In the genomic region with DNA sequence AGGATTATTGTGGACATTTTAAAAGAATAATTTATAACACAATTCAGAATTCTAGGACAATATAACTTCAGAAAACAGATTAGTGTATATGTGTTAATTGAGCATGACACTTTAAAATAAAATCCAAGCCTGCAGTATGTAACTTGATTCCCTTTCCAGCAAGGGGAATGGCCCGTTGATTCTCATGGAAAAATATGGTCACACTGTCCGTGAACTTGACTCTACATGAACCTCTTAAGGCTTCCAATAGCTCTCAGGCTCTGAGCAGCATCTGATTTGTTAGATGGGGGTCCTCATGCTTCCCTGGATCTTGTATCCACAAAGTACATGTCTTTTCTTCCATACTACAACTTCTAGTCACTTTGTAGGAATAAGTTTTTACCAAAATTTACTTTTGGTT, we compare ENCODE assay signal across 19 cellular contexts.
"Had no signal": no experiment of that assay in that cellular context is flagged by ENCODE, and none has a peak within 500 bp of the region (broad histone marks: within the 10 kb centered on the region; RNA-seq: fewer than 3 reads in every experiment).

No MANE protein-coding gene starts in this region.

- H3K27me3 ChIP-seq: breast epithelium had no signal

- H3K27ac ChIP-seq: breast epithelium, lower lobe of right lung, parathyroid adenoma, skin epidermis had no signal

- H2AFZ ChIP-seq: parathyroid adenoma had no signal

- H3K4me1 Mint-ChIP-seq: activated B cell treated with CpG ODN at 0.5 μM for 24 hours; activated CD4-positive, alpha-beta T cell treated with anti-CD3 and anti-CD28 coated beads, Interleukin-2, amount 10 ng/mL, durations not matched to agents 24 days and 14 days; immature natural killer cell; T-helper 17 cell had no signal

- DNase-seq: activated B cell treated with CpG ODN at 0.5 μM for 24 hours; activated CD4-positive, alpha-beta T cell treated with anti-CD3 and anti-CD28 coated beads, Interleukin-2, amount 10 ng/mL, durations not matched to agents 24 days and 14 days; activated naive CD4-positive, alpha-beta T cell; aorta; cerebellar nuclear complex; foreskin melanocyte; immature natural killer cell; left cardiac atrium; lower lobe of right lung; midbrain; stimulated activated CD4-positive, alpha-beta T cell treated with anti-CD3 and anti-CD28 coated beads, Interleukin-4, amount 100 ng/mL, for 4 hours; stimulated activated CD8-positive, alpha-beta memory T cell treated with anti-CD3 and anti-CD28 coated beads, Interleukin-4, amount 100 ng/mL, for 48 hours; stimulated activated naive CD4-positive, alpha-beta T cell treated with Interleukin-2 at 50 U/mL for 16 hours; T-helper 17 cell; trophoblast cell had no signal

- H3K36me3 Mint-ChIP-seq: immature natural killer cell had no signal

- H3K4me1 ChIP-seq: breast epithelium, lower lobe of right lung, parathyroid adenoma had no signal

- H3K9me3 Mint-ChIP-seq: activated B cell treated with CpG ODN at 0.5 μM for 24 hours; activated CD4-positive, alpha-beta T cell treated with anti-CD3 and anti-CD28 coated beads, Interleukin-2, amount 10 ng/mL, durations not matched to agents 24 days and 14 days; immature natural killer cell had no signal

- H3K4me3 Mint-ChIP-seq: activated B cell treated with CpG ODN at 0.5 μM for 24 hours; activated CD4-positive, alpha-beta T cell treated with anti-CD3 and anti-CD28 coated beads, Interleukin-2, amount 10 ng/mL, durations not matched to agents 24 days and 14 days; dendritic cell treated with granulocyte-macrophage colony-stimulating factor and Interleukin-4, amounts not matched to agents 40 ng/mL and 50 ng/mL, for 4 days; immature natural killer cell; T-helper 17 cell had no signal

- H3K9ac ChIP-seq: parathyroid adenoma had no signal

- H3K36me3 ChIP-seq: breast epithelium, lower lobe of right lung had no signal

- H3K4me3 ChIP-seq: breast epithelium, lower lobe of right lung, skin epidermis had no signal

- H3K27ac Mint-ChIP-seq: activated B cell treated with CpG ODN at 0.5 μM for 24 hours; activated CD4-positive, alpha-beta T cell treated with anti-CD3 and anti-CD28 coated beads, Interleukin-2, amount 10 ng/mL, durations not matched to agents 24 days and 14 days; dendritic cell treated with granulocyte-macrophage colony-stimulating factor and Interleukin-4, amounts not matched to agents 40 ng/mL and 50 ng/mL, for 4 days; immature natural killer cell; T-helper 17 cell had no signal

- H3K9me3 ChIP-seq: breast epithelium, lower lobe of right lung had no signal
